Comparison of ENCODE assay signal across 10 cellular contexts in genomic region chr2:130583582-130583981, GRCh38. TPM values are rescaled to one million over a fixed set of nuclear protein-coding genes. Genes with fewer than 3 reads are reported as not detected.
"Had no signal": no experiment of that assay in that cellular context is flagged by ENCODE, and none has a peak within 500 bp of the region (broad histone marks: within the 10 kb centered on the region; RNA-seq: fewer than 3 reads in every experiment).

No MANE protein-coding gene starts in this region.

RNA-seq across cellular contexts. Expression of gene CFC1, which starts 15.8 kb away (rescaled TPM):
- total RNA-seq: activated B cell treated with CpG ODN at 0.5 μM for 24 hours; activated CD4-positive, alpha-beta memory T cell treated with anti-CD3 and anti-CD28 coated beads for 36 hours; activated CD4-positive, alpha-beta T cell treated with anti-CD3 and anti-CD28 coated beads, Interleukin-2, amount 10 ng/mL, durations not matched to agents 24 days and 14 days; activated CD8-positive, alpha-beta memory T cell treated with anti-CD3 and anti-CD28 coated beads for 36 hours; activated CD8-positive, alpha-beta T cell treated with anti-CD3 and anti-CD28 coated beads for 36 hours; activated naive CD8-positive, alpha-beta T cell treated with anti-CD3 and anti-CD28 coated beads, Interleukin-2, amount 10 ng/mL, durations not matched to agents 7 days and 5 days; activated T-helper 2 cell treated with anti-CD3 and anti-CD28 coated beads, Interferon-gamma antibody, Interleukin-2, Interleukin-4, amounts not matched to agents 10 μg/mL and 5 μg/mL and 100 μg/mL, durations not matched to agents 14 hours and 24 hours and 36 hours; ascending aorta; bronchial epithelial cell had no signal

RNA-seq across cellular contexts. Expression of gene POTEJ, which starts 27.7 kb away (rescaled TPM):
- total RNA-seq: activated B cell treated with CpG ODN at 0.5 μM for 24 hours; activated CD4-positive, alpha-beta memory T cell treated with anti-CD3 and anti-CD28 coated beads for 36 hours; activated CD4-positive, alpha-beta T cell treated with anti-CD3 and anti-CD28 coated beads, Interleukin-2, amount 10 ng/mL, durations not matched to agents 24 days and 14 days; activated CD8-positive, alpha-beta memory T cell treated with anti-CD3 and anti-CD28 coated beads for 36 hours; activated CD8-positive, alpha-beta T cell treated with anti-CD3 and anti-CD28 coated beads for 36 hours; activated naive CD8-positive, alpha-beta T cell treated with anti-CD3 and anti-CD28 coated beads, Interleukin-2, amount 10 ng/mL, durations not matched to agents 7 days and 5 days; activated T-helper 2 cell treated with anti-CD3 and anti-CD28 coated beads, Interferon-gamma antibody, Interleukin-2, Interleukin-4, amounts not matched to agents 10 μg/mL and 5 μg/mL and 100 μg/mL, durations not matched to agents 14 hours and 24 hours and 36 hours; ascending aorta; bronchial epithelial cell had no signal
- polyA plus RNA-seq: adipose tissue had no signal
